Comparison of ENCODE assay signal across 16 cellular contexts in genomic region chr15:85124173-85124572, GRCh38.
DNase-seq lines count a peak whose midpoint lies in the region; ATAC-seq and TF ChIP-seq lines count a peak whose summit lies in the region.
"Had no signal": no experiment of that assay in that cellular context is flagged by ENCODE, and none has a peak within 500 bp of the region (broad histone marks: within the 10 kb centered on the region; RNA-seq: fewer than 3 reads in every experiment).

No MANE protein-coding gene starts in this region.

- H3K9me3 ChIP-seq in subcutaneous abdominal adipose tissue (ENCODE audit: control insufficient read depth in 5 of 5, low read length in 5 of 5) (no peaks in the 10 kb centered on the region), Peyer's patch (no peaks in the 10 kb centered on the region)

- H3K9me3 Mint-ChIP-seq in stimulated activated naive CD8-positive, alpha-beta T cell treated with anti-CD3 and anti-CD28 coated beads, Interleukin-15, Interleukin-2, amounts not matched to agents 100 ng/mL and 50 ng/mL, for 24 hours, result no peaks in the 10 kb centered on the region
- H3K9me3 Mint-ChIP-seq in stimulated activated naive CD8-positive, alpha-beta T cell treated with anti-CD3 and anti-CD28 coated beads, Interleukin-15, amount 100 ng/mL, for 72 hours, result no peaks in the 10 kb centered on the region
- H3K9me3 Mint-ChIP-seq in activated T-helper 17 cell treated with anti-CD3 and anti-CD28 coated beads, Interleukin-2, amount 50 U/mL, for 72 hours, result no peaks in the 10 kb centered on the region
- H3K9me3 Mint-ChIP-seq: CD8-positive, alpha-beta memory T cell; H9; IgD-negative memory B cell had no signal

- H3K27ac Mint-ChIP-seq in stimulated activated naive CD8-positive, alpha-beta T cell treated with anti-CD3 and anti-CD28 coated beads, Interleukin-15, Interleukin-2, amounts not matched to agents 100 ng/mL and 50 ng/mL, for 24 hours, result peak overlapping the region; percentile 9
- peak overlapping the region in 1 of 2 donors; percentile 2 for H3K27ac Mint-ChIP-seq in stimulated activated naive CD8-positive, alpha-beta T cell treated with anti-CD3 and anti-CD28 coated beads, Interleukin-15, amount 100 ng/mL, for 72 hours
- peak overlapping the region; percentile 18 for H3K27ac Mint-ChIP-seq in activated T-helper 17 cell treated with anti-CD3 and anti-CD28 coated beads, Interleukin-2, amount 50 U/mL, for 72 hours
- H3K27ac Mint-ChIP-seq: IgD-negative memory B cell had no signal

- no peak overlapping the region for H3K9ac ChIP-seq in subcutaneous abdominal adipose tissue (ENCODE audit: low read length in 5 of 5)
- H3K9ac ChIP-seq: BLaER1 had no signal

- peaks cover 7% of the 10 kb centered on the region for H3K4me1 Mint-ChIP-seq in stimulated activated naive CD8-positive, alpha-beta T cell treated with anti-CD3 and anti-CD28 coated beads, Interleukin-15, Interleukin-2, amounts not matched to agents 100 ng/mL and 50 ng/mL, for 24 hours (ENCODE audit: low read depth)
- no peaks in the 10 kb centered on the region for H3K4me1 Mint-ChIP-seq in stimulated activated naive CD8-positive, alpha-beta T cell treated with anti-CD3 and anti-CD28 coated beads, Interleukin-15, amount 100 ng/mL, for 72 hours
- no peaks in the 10 kb centered on the region for H3K4me1 Mint-ChIP-seq in activated T-helper 17 cell treated with anti-CD3 and anti-CD28 coated beads, Interleukin-2, amount 50 U/mL, for 72 hours
- H3K4me1 Mint-ChIP-seq: CD8-positive, alpha-beta memory T cell; IgD-negative memory B cell had no signal

- no peak for ATAC-seq in stimulated activated naive CD8-positive, alpha-beta T cell treated with anti-CD3 and anti-CD28 coated beads, Interleukin-15, amount 100 ng/mL, for 72 hours
- ATAC-seq in activated T-helper 17 cell treated with anti-CD3 and anti-CD28 coated beads, Interleukin-2, amount 50 U/mL, for 72 hours (replicated peaks), result no peak

- TF ChIP-seq CTCF in GM10248 (IDR thresholded peaks at IDR 0.05; ENCODE audit: control extremely low read depth, extremely low read depth, low read depth, missing control alignments), result no peak
- TF ChIP-seq CTCF in Peyer's patch (IDR thresholded peaks at IDR 0.05), result no peak

- CTCF ChIA-PET in GM10248 (lab: Yijun Ruan, JAX), result interaction anchor here (1.9 kb wide), 1 partner anchor 10 kb away, joined by 3 read pairs; no protein-coding TSS in a partner anchor

- no peak for DNase-seq in stimulated activated naive CD8-positive, alpha-beta T cell treated with anti-CD3 and anti-CD28 coated beads, Interleukin-15, amount 100 ng/mL, for 72 hours
- DNase-seq in GM10248 (ENCODE audit: extremely low spot score) (no peak), Peyer's patch (no peak), GDM1 (lab: John Stamatoyannopoulos, UW) (no peak)
- DNase-seq: 8988T; AML-193; CD8-positive, alpha-beta memory T cell; DMS79 treated with DMSO at 0.1 percent for 48 hours; EL; GOT3; H9 had no signal

- POLR2A ChIA-PET in GM10248 (lab: Yijun Ruan, JAX), result no interaction called here

- H3K4me1 ChIP-seq in subcutaneous abdominal adipose tissue (ENCODE audit: control insufficient read depth in 5 of 5, insufficient read depth in 5 of 5, low read length in 5 of 5) (peaks cover 0 to 19% (median 4%) of the 10 kb centered on the region in 5 donors), Peyer's patch (no peaks in the 10 kb centered on the region)
- H3K4me1 ChIP-seq: BLaER1 had no signal

- H3K27me3 ChIP-seq in subcutaneous abdominal adipose tissue (ENCODE audit: control insufficient read depth in 5 of 5, insufficient read depth in 4 of 5, low read length in 5 of 5) (no peaks in the 10 kb centered on the region), Peyer's patch (no peaks in the 10 kb centered on the region)
- H3K27me3 ChIP-seq: BLaER1 had no signal

- H3K36me3 ChIP-seq in subcutaneous abdominal adipose tissue (ENCODE audit: control insufficient read depth in 5 of 5, insufficient read depth in 5 of 5, low read length in 5 of 5) (peaks cover 27 to 64% (median 32%) of the 10 kb centered on the region in 5 donors), Peyer's patch (peaks cover 0 to 64% (median 0%) of the 10 kb centered on the region in 3 donors)

- TF ChIP-seq POLR2A in Peyer's patch (IDR thresholded peaks at IDR 0.05), result no peak

- H3K27me3 Mint-ChIP-seq in stimulated activated naive CD8-positive, alpha-beta T cell treated with anti-CD3 and anti-CD28 coated beads, Interleukin-15, Interleukin-2, amounts not matched to agents 100 ng/mL and 50 ng/mL, for 24 hours, result no peaks in the 10 kb centered on the region
- H3K27me3 Mint-ChIP-seq in stimulated activated naive CD8-positive, alpha-beta T cell treated with anti-CD3 and anti-CD28 coated beads, Interleukin-15, amount 100 ng/mL, for 72 hours, result no peaks in the 10 kb centered on the region
- H3K27me3 Mint-ChIP-seq in activated T-helper 17 cell treated with anti-CD3 and anti-CD28 coated beads, Interleukin-2, amount 50 U/mL, for 72 hours, result no peaks in the 10 kb centered on the region
- H3K27me3 Mint-ChIP-seq: CD8-positive, alpha-beta memory T cell; IgD-negative memory B cell had no signal

- H3K36me3 Mint-ChIP-seq in stimulated activated naive CD8-positive, alpha-beta T cell treated with anti-CD3 and anti-CD28 coated beads, Interleukin-15, Interleukin-2, amounts not matched to agents 100 ng/mL and 50 ng/mL, for 24 hours (ENCODE audit: low read depth), result peaks cover 69% of the 10 kb centered on the region
- peaks cover 90% of the 10 kb centered on the region for H3K36me3 Mint-ChIP-seq in activated T-helper 17 cell treated with anti-CD3 and anti-CD28 coated beads, Interleukin-2, amount 50 U/mL, for 72 hours (ENCODE audit: low read depth)

- no peak overlapping the region for H3K4me3 Mint-ChIP-seq in stimulated activated naive CD8-positive, alpha-beta T cell treated with anti-CD3 and anti-CD28 coated beads, Interleukin-15, Interleukin-2, amounts not matched to agents 100 ng/mL and 50 ng/mL, for 24 hours
- H3K4me3 Mint-ChIP-seq in stimulated activated naive CD8-positive, alpha-beta T cell treated with anti-CD3 and anti-CD28 coated beads, Interleukin-15, amount 100 ng/mL, for 72 hours, result no peak overlapping the region
- H3K4me3 Mint-ChIP-seq in activated T-helper 17 cell treated with anti-CD3 and anti-CD28 coated beads, Interleukin-2, amount 50 U/mL, for 72 hours, result no peak overlapping the region
- H3K4me3 Mint-ChIP-seq: H9, IgD-negative memory B cell had no signal

- H3K27ac ChIP-seq in subcutaneous abdominal adipose tissue (ENCODE audit: low read depth, low read length) (peak overlapping the region; percentile 78), Peyer's patch (no peak overlapping the region)
- H3K27ac ChIP-seq: BLaER1 had no signal

- no peak overlapping the region for H3K4me3 ChIP-seq in subcutaneous abdominal adipose tissue (ENCODE audit: low read depth in 1 of 5, low read length in 5 of 5)
- no peak overlapping the region for H3K4me3 ChIP-seq in Peyer's patch
- H3K4me3 ChIP-seq: BLaER1 had no signal
